ENCODE assay signal across 29 cellular contexts in genomic region chr2:205439621-205440020, GRCh38.
"Had no signal": no experiment of that assay in that cellular context is flagged by ENCODE, and none has a peak within 500 bp of the region (broad histone marks: within the 10 kb centered on the region; RNA-seq: fewer than 3 reads in every experiment).

No MANE protein-coding gene starts in this region.

- DNase-seq: NCI-H510A; NCI-H510A treated with DMSO at 0.1 percent for 48 hours; NCI-H524; NCI-H524 treated with DMSO at 0.1 percent for 48 hours; NCI-H526; NCI-H526 treated with DMSO at 0.1 percent for 48 hours; NCI-H69; NCI-H748 treated with DMSO at 0.1 percent for 48 hours; NCI-H774; NCI-H82; NK-92 treated with Interleukin-12 subunit alpha and Interleukin-12 subunit beta, amount 100 ng/mL, for 24 hours; OCI-M1; PC-3; PC-9; Peyer's patch; Right ventricle myocardium superior; RPMI8226; SHP77; SHP77 treated with DMSO at 0.1 percent for 48 hours; SIG-M5; SJCRH30; SK-N-SH; SW 1271 had no signal

- H3K4me3 ChIP-seq: PC-9, Peyer's patch, SJCRH30, SJSA1, SK-N-MC had no signal

- H3K36me3 ChIP-seq: SJCRH30, SJSA1 had no signal

- H3K9me3 ChIP-seq: Peyer's patch, SJCRH30, SK-N-SH had no signal

- H3K9ac ChIP-seq: SK-N-SH had no signal

- H2AFZ ChIP-seq: PC-9 had no signal

- H3K4me2 ChIP-seq: PC-9, SK-N-SH had no signal

- H3K4me1 ChIP-seq: Peyer's patch, SJCRH30 had no signal

- H3K27ac ChIP-seq: PC-9, Peyer's patch, RWPE1, SJCRH30, SJSA1, SK-N-MC had no signal

- H3K27me3 ChIP-seq: Peyer's patch, SJCRH30, SJSA1 had no signal

- ATAC-seq: Panc1, PC-3, Right ventricle myocardium inferior, SK-N-SH treated with all-trans-retinoic acid at 6 μM for 48 hours had no signal
